In the genomic region with DNA sequence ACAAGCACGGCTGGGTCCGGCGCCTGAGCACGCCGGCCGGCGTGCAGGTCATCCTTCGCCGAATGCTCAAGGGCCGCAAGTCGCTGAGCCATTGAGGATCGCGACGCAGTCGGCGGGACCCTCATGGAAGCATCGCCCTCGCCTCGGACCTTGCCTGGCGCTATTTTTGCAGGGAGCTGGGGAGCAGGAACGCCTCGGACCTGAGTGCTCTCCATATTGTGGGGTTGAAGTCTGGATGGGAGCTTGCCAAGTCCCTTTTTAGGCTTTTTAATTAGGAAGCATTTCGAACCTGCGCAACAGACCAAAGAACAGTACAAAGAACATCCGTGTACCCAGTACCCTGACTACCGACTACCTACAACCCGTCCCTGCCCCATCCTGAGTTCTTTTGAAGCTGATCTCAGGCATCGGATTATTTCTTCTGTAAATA, we compare ENCODE assay signal across 8 cellular contexts. TPM values are rescaled to one million over a fixed set of nuclear protein-coding genes. Genes with fewer than 3 reads are reported as not detected.
DNase-seq lines count a peak whose midpoint lies in the region; ATAC-seq, FAIRE-seq and TF ChIP-seq lines count a peak whose summit lies in the region.

No MANE protein-coding gene starts in this region.

- no peak for TF ChIP-seq CTCF in epithelial cell of proximal tubule (conservative IDR thresholded peaks at IDR 0.05; ENCODE audit: low read depth, low read length)

- peak overlapping the region; percentile 79 for H3K4me3 ChIP-seq in epithelial cell of proximal tubule (ENCODE audit: low read depth, low read length)

- peak; percentile 4 for FAIRE-seq in GM19239 (lab: Jason Lieb, UNC)

- DNase-seq in GM19239 (ENCODE audit: insufficient read length, low spot score) = no peak
- peak; percentile 79 for DNase-seq in OCI-M2 (lab: John Stamatoyannopoulos, UW; ENCODE audit: unreplicated experiment)
- DNase-seq in epithelial cell of proximal tubule (ENCODE audit: low read depth) = no peak
- peak; percentile 24 for DNase-seq in pons (ENCODE audit: low spot score)
- DNase-seq in occipital lobe (lab: John Stamatoyannopoulos, UW) = no peak
- DNase-seq in HPDE6-E6E7 (ENCODE audit: extremely low spot score) = no peak
- DNase-seq in sciatic nerve (ENCODE audit: low spot score) = no peak
- DNase-seq in stimulated activated CD4-positive, alpha-beta T cell treated with anti-CD3 and anti-CD28 coated beads, Interleukin-15, amount 100 ng/mL, for 24 hours = no peak

- ATAC-seq in sciatic nerve = no peak

- intact Hi-C loops in sciatic nerve (cut with DNase I) = no loop called here

RNA-seq across cellular contexts. Expression of a gene that starts 0.6 kb away (rescaled TPM):
- total RNA-seq in epithelial cell of proximal tubule = 121 and 161 TPM in 2 replicates
- 9.0 TPM for total RNA-seq in occipital lobe
- total RNA-seq in sciatic nerve = 55.0 TPM

RNA-seq across cellular contexts. Expression of a gene that starts 3.1 kb away (rescaled TPM):
- 35.6 and 47.0 TPM in 2 replicates for total RNA-seq in epithelial cell of proximal tubule
- total RNA-seq in occipital lobe = 10.0 TPM
- 29.4 TPM for total RNA-seq in sciatic nerve

RNA-seq across cellular contexts. Expression of a gene that starts 3.1 kb away (rescaled TPM):
- 10.3 and 20.9 TPM in 2 replicates for total RNA-seq in epithelial cell of proximal tubule
- 20.6 TPM for total RNA-seq in occipital lobe
- total RNA-seq in sciatic nerve = 14.9 TPM

RNA-seq across cellular contexts. Expression of a gene that starts 24.6 kb away (rescaled TPM):
- 3.0 and 4.1 TPM in 2 replicates for total RNA-seq in epithelial cell of proximal tubule
- 0.94 TPM for total RNA-seq in occipital lobe
- 1.7 TPM for total RNA-seq in sciatic nerve

RNA-seq across cellular contexts. Expression of a gene that starts 28.4 kb away (rescaled TPM):
- total RNA-seq in epithelial cell of proximal tubule (3.3 and 6.6 TPM in 2 replicates), occipital lobe (29.6 TPM), sciatic nerve (14.8 TPM)

Comparison
In these comparisons a context has a peak if more than half of its experiments do, and no peak if none do; other contexts are left out.
1. DNase-seq: peak in OCI-M2 (single experiment) and pons (single experiment); none in GM19239 (single experiment), epithelial cell of proximal tubule (single experiment), occipital lobe (single experiment), HPDE6-E6E7 (single experiment), sciatic nerve (single experiment) and stimulated activated CD4-positive, alpha-beta T cell treated with anti-CD3 and anti-CD28 coated beads, Interleukin-15, amount 100 ng/mL, for 24 hours (single experiment).